ENCODE assay signal across 8 cellular contexts in the genomic region with DNA sequence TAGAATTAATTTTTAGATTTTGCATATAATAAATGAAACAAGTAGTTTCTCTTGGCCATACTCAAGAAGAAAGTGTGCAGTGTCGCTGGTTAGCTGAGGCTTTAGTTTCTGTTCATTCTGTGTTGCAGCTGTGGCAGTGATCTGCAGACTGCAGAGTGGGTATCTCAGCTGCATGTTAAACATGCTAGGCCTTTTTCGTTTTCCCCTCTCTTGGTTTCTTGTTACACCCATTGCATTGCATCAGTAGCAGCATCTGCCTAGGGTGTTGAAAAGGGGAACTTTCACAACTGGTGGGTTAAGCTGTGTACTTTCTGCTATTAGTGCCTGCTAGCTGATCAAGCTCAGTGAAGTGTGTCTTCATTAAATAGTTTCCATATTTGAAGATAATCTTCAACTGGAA. TPM values are rescaled to one million over a fixed set of nuclear protein-coding genes. Genes with fewer than 3 reads are reported as not detected.
DNase-seq lines count a peak whose midpoint lies in the region; ATAC-seq, FAIRE-seq and TF ChIP-seq lines count a peak whose summit lies in the region.

No MANE protein-coding gene starts in this region.

- no peak for TF ChIP-seq EP300 in upper lobe of left lung (IDR thresholded peaks at IDR 0.05)
- no peak for TF ChIP-seq EP300 in ovary (IDR thresholded peaks at IDR 0.05)

- WGBS in upper lobe of left lung, 2 donors = 48 to 55% methylated on average over 2 of the region's 2 CpGs
- WGBS in ovary, 3 donors = 77 to 79% (median 77%) methylated on average over 2 of the region's 2 CpGs

- peak; percentile 57 for DNase-seq in GM18507 (ENCODE audit: extremely low spot score, insufficient read length, low read depth)
- DNase-seq in LHCN-M2 (ENCODE audit: low read depth) = peak; percentile 62
- peak in 1 of 2 donors; percentile 45 for DNase-seq in upper lobe of left lung
- DNase-seq in ovary = no peak
- DNase-seq in stimulated activated CD4-positive, alpha-beta T cell treated with anti-CD3 and anti-CD28 coated beads, Interleukin-4, amount 100 ng/mL, for 4 hours = no peak
- no peak for DNase-seq in AG08396 (ENCODE audit: low spot score)

- peak; percentile 98 for ATAC-seq in GM21825 (IDR thresholded peaks at IDR 0.05; ENCODE audit: unreplicated experiment)
- peak; percentile 64 for ATAC-seq in esophagus mucosa
- ATAC-seq in upper lobe of left lung (ENCODE audit: low FRiP score in 2 of 2) = peak; percentile 62 to 80

- intact Hi-C loops in ovary (cut with DNase I) = no loop called here

- H3K36me3 ChIP-seq in upper lobe of left lung (peaks cover 0 to 28% (median 19%) of the 10 kb centered on the region in 4 donors), ovary (no peaks in the 10 kb centered on the region)

- FAIRE-seq in GM18507 (lab: Jason Lieb, UNC) = peak; percentile 99

- H3K27ac ChIP-seq in upper lobe of left lung (peak overlapping the region in 2 of 4 donors; percentile 53 to 61), ovary (no peak overlapping the region)

- TF ChIP-seq POLR2A in upper lobe of left lung (IDR thresholded peaks at IDR 0.05) = no peak
- no peak for TF ChIP-seq POLR2A in ovary (IDR thresholded peaks at IDR 0.05)

- no peaks in the 10 kb centered on the region for H3K9me3 ChIP-seq in upper lobe of left lung
- H3K9me3 ChIP-seq in ovary = no peaks in the 10 kb centered on the region

- H3K27me3 ChIP-seq in upper lobe of left lung (no peaks in the 10 kb centered on the region), ovary (no peaks in the 10 kb centered on the region)

- H3K4me1 ChIP-seq in upper lobe of left lung (peaks cover 19 to 33% (median 26%) of the 10 kb centered on the region in 4 donors), ovary (ENCODE audit: insufficient read depth) (peaks cover 3% of the 10 kb centered on the region)

- TF ChIP-seq CTCF in upper lobe of left lung (IDR thresholded peaks at IDR 0.05) = no peak
- no peak for TF ChIP-seq CTCF in ovary (IDR thresholded peaks at IDR 0.05)

- H3K4me3 ChIP-seq in upper lobe of left lung (no peak overlapping the region), ovary (no peak overlapping the region)

RNA-seq across cellular contexts. Expression of gene ACSL3, which starts 51.3 kb away (rescaled TPM):
- total RNA-seq in LHCN-M2 (2014; rRNA removed) (178 and 215 TPM in 2 replicates), esophagus mucosa (125 TPM), upper lobe of left lung (10 to 100 TPM; 35.6 to 86.0 (median 69.9) TPM), ovary (10 to 100 TPM; 37.0 to 85.1 (median 50.0) TPM)
- 44.6 TPM for polyA plus RNA-seq in LHCN-M2 (2012)
- polyA plus RNA-seq in ovary = 10 to 100 TPM; 14.0 to 30.5 TPM

Comparison
In these comparisons a context has a peak if more than half of its experiments do, and no peak if none do; other contexts are left out.
1. DNase-seq: peak in GM18507 (single experiment) and LHCN-M2 (single experiment); none in ovary (0 of 5), stimulated activated CD4-positive, alpha-beta T cell treated with anti-CD3 and anti-CD28 coated beads, Interleukin-4, amount 100 ng/mL, for 4 hours (0 of 2) and AG08396 (single experiment).
2. Peak in every context shown above with its lines, with median percentiles within 50 percentile points of each other: ATAC-seq.